Comparison of ENCODE assay signal across 24 cellular contexts in genomic region chr16:64705443-64705842, GRCh38.
DNase-seq lines count a peak whose midpoint lies in the region; FAIRE-seq and TF ChIP-seq lines count a peak whose summit lies in the region.
"Had no signal": no experiment of that assay in that cellular context is flagged by ENCODE, and none has a peak within 500 bp of the region (broad histone marks: within the 10 kb centered on the region; RNA-seq: fewer than 3 reads in every experiment).

No MANE protein-coding gene starts in this region.

- 33 to 40% methylated on average over 2 of the region's 2 CpGs for WGBS in GM23248 (ENCODE audit: low coverage in 1 of 2, low lambda C conversion rate in 2 of 2, missing lambda C conversion rate in 2 of 2), 2 experiments

- FAIRE-seq in astrocyte (lab: Jason Lieb, UNC): no peak
- FAIRE-seq: A204.1 had no signal

- no peak overlapping the region for H3K27ac ChIP-seq in GM23248
- no peak overlapping the region for H3K27ac ChIP-seq in astrocyte (ENCODE audit: low read depth, low read length)
- H3K27ac ChIP-seq: C4-2B, SJSA1 had no signal

- H3K9me2 ChIP-seq in GM23248 (ENCODE audit: insufficient read depth): no peaks in the 10 kb centered on the region

- no peak overlapping the region for H3K4me3 ChIP-seq in AG10803 (ENCODE audit: low read length)
- no peak overlapping the region for H3K4me3 ChIP-seq in GM23248
- no peak overlapping the region for H3K4me3 ChIP-seq in astrocyte (ENCODE audit: insufficient read depth, low read depth, low read length)
- no peak overlapping the region for H3K4me3 ChIP-seq in skeletal muscle cell (ENCODE audit: low read depth, low read length)
- H3K4me3 ChIP-seq: GM23338, MG63, SJSA1 had no signal

- no peak overlapping the region for H3K4me2 ChIP-seq in GM23248 (ENCODE audit: unreplicated experiment)
- no peak overlapping the region for H3K4me2 ChIP-seq in astrocyte (ENCODE audit: low read length)
- H3K4me2 ChIP-seq: GM23338 had no signal

- TF ChIP-seq CTCF in AG10803 (conservative IDR thresholded peaks at IDR 0.05; ENCODE audit: low read length) (no peak), astrocyte (IDR thresholded peaks at IDR 0.05; ENCODE audit: insufficient read depth, low read depth, low read length) (no peak), GM13976 (IDR thresholded peaks at IDR 0.05; ENCODE audit: borderline replicate concordance, control extremely low read depth, extremely low read depth, insufficient read depth, missing control alignments) (no peak)

- CTCF ChIA-PET in activated naive CD4-positive, alpha-beta T cell treated with anti-CD3 and anti-CD28 coated beads, Interleukin-2, amount 10 ng/mL, durations not matched to agents 7 days and 5 days (lab: Charles Lee): no interaction called here

- no peak overlapping the region for H3K27ac Mint-ChIP-seq in astrocyte (ENCODE audit: unreplicated experiment)
- no peak overlapping the region for H3K27ac Mint-ChIP-seq in activated naive CD4-positive, alpha-beta T cell treated with anti-CD3 and anti-CD28 coated beads, Interleukin-2, amount 10 ng/mL, durations not matched to agents 7 days and 5 days
- H3K27ac Mint-ChIP-seq: CD8-positive, alpha-beta T cell; GM23338; H9 had no signal

- H3K9me3 Mint-ChIP-seq in astrocyte (ENCODE audit: unreplicated experiment): peaks cover 3% of the 10 kb centered on the region
- peaks cover 13% of the 10 kb centered on the region for H3K9me3 Mint-ChIP-seq in activated naive CD4-positive, alpha-beta T cell treated with anti-CD3 and anti-CD28 coated beads, Interleukin-2, amount 10 ng/mL, durations not matched to agents 7 days and 5 days
- H3K9me3 Mint-ChIP-seq: GM23338, H9 had no signal

- H3K9me3 ChIP-seq in GM23248 (ENCODE audit: low read depth) (no peaks in the 10 kb centered on the region), astrocyte (ENCODE audit: insufficient read depth, low read depth, low read length) (no peaks in the 10 kb centered on the region)
- H3K9me3 ChIP-seq: Caco-2, MG63, SJSA1 had no signal

- DNase-seq in AG10803 (ENCODE audit: low read depth): peak; percentile 20
- DNase-seq in GM23248: peak; percentile 32
- peak; percentile 75 for DNase-seq in astrocyte (ENCODE audit: low read depth)
- DNase-seq in skeletal muscle cell (ENCODE audit: low read depth): peak; percentile 47
- DNase-seq in activated naive CD4-positive, alpha-beta T cell treated with anti-CD3 and anti-CD28 coated beads, Interleukin-2, amount 10 ng/mL, durations not matched to agents 7 days and 5 days: no peak
- no peak for DNase-seq in GM13976 (ENCODE audit: low spot score)
- DNase-seq in iPS-NIHi11 (ENCODE audit: low spot score): no peak
- DNase-seq in GDM1 (lab: John Stamatoyannopoulos, UW): no peak
- DNase-seq: Caco-2; CD8-positive, alpha-beta T cell; H9; KG1; MG63; NCI-H2029; NCI-H446; NCI-H524 treated with DMSO at 0.1 percent for 48 hours; NCI-H82; NK-92 treated with Interleukin-12 subunit alpha and Interleukin-12 subunit beta, amount 100 ng/mL, for 24 hours; Right ventricle myocardium superior; RPMI8226 had no signal

- no peaks in the 10 kb centered on the region for H3K4me1 Mint-ChIP-seq in astrocyte (ENCODE audit: low read depth, unreplicated experiment)
- no peaks in the 10 kb centered on the region for H3K4me1 Mint-ChIP-seq in activated naive CD4-positive, alpha-beta T cell treated with anti-CD3 and anti-CD28 coated beads, Interleukin-2, amount 10 ng/mL, durations not matched to agents 7 days and 5 days
- H3K4me1 Mint-ChIP-seq: GM23338, H9 had no signal

- peaks cover 8% of the 10 kb centered on the region; the same call in 1 of the 2 replicates for H3K4me1 ChIP-seq in GM23248 (ENCODE audit: insufficient read depth)
- no peaks in the 10 kb centered on the region for H3K4me1 ChIP-seq in astrocyte (ENCODE audit: insufficient read depth, low read length)
- H3K4me1 ChIP-seq: Caco-2, SJSA1 had no signal

- no peak overlapping the region for H3K4me3 Mint-ChIP-seq in astrocyte (ENCODE audit: unreplicated experiment)
- H3K4me3 Mint-ChIP-seq in activated naive CD4-positive, alpha-beta T cell treated with anti-CD3 and anti-CD28 coated beads, Interleukin-2, amount 10 ng/mL, durations not matched to agents 7 days and 5 days: no peak overlapping the region
- H3K4me3 Mint-ChIP-seq: CD8-positive, alpha-beta T cell; GM23338; H9 had no signal

- H3K36me3 Mint-ChIP-seq in astrocyte (ENCODE audit: low read depth, unreplicated experiment): no peaks in the 10 kb centered on the region
- H3K36me3 Mint-ChIP-seq in activated naive CD4-positive, alpha-beta T cell treated with anti-CD3 and anti-CD28 coated beads, Interleukin-2, amount 10 ng/mL, durations not matched to agents 7 days and 5 days: no peaks in the 10 kb centered on the region
- H3K36me3 Mint-ChIP-seq: CD8-positive, alpha-beta T cell had no signal

- in situ Hi-C loops in GM23248 (cut with MboI): no loop called here
- in situ Hi-C loops in GM13976 (cut with MboI; ENCODE audit: low sequenced_read_pairs, unreplicated experiment): no loop called here

- H3F3A ChIP-seq in GM23248 (ENCODE audit: insufficient read depth): no peaks in the 10 kb centered on the region

- H2AFZ ChIP-seq in GM23248 (no peak overlapping the region), astrocyte (ENCODE audit: low read depth, low read length) (no peak overlapping the region)
- H2AFZ ChIP-seq: GM23338 had no signal

- no peaks in the 10 kb centered on the region for H3K27me3 Mint-ChIP-seq in astrocyte (ENCODE audit: low read depth, unreplicated experiment)
- no peaks in the 10 kb centered on the region for H3K27me3 Mint-ChIP-seq in activated naive CD4-positive, alpha-beta T cell treated with anti-CD3 and anti-CD28 coated beads, Interleukin-2, amount 10 ng/mL, durations not matched to agents 7 days and 5 days

- H3K27me3 ChIP-seq in GM23248 (replicated peaks; ENCODE audit: insufficient read depth) (0 out of 2 replicates have a peak, but pooled peaks cover 6% of the 10 kb centered on the region), astrocyte (ENCODE audit: insufficient read depth, low read length) (no peaks in the 10 kb centered on the region)
- H3K27me3 ChIP-seq: MG63, SJSA1 had no signal

- H3K36me3 ChIP-seq in GM23248 (ENCODE audit: low read depth) (no peaks in the 10 kb centered on the region), astrocyte (ENCODE audit: insufficient read depth, low read length) (no peaks in the 10 kb centered on the region)
- H3K36me3 ChIP-seq: MG63, SJSA1 had no signal

- no peaks in the 10 kb centered on the region for H3K79me2 ChIP-seq in GM23248 (ENCODE audit: insufficient read depth)
- no peaks in the 10 kb centered on the region for H3K79me2 ChIP-seq in astrocyte (ENCODE audit: insufficient read depth, low read length)

- H4K20me1 ChIP-seq in GM23248 (ENCODE audit: insufficient read depth): no peaks in the 10 kb centered on the region
- H4K20me1 ChIP-seq in astrocyte (ENCODE audit: insufficient read depth, low read length): no peaks in the 10 kb centered on the region

- H3K9ac ChIP-seq in GM23248 (no peak overlapping the region), astrocyte (ENCODE audit: low read length) (no peak overlapping the region)

Comparison
In these comparisons a context has a peak if more than half of its experiments do, and no peak if none do; other contexts are left out.
1. DNase-seq: peak in AG10803 (single experiment), GM23248 (single experiment), astrocyte (single experiment) and skeletal muscle cell (single experiment); none in activated naive CD4-positive, alpha-beta T cell treated with anti-CD3 and anti-CD28 coated beads, Interleukin-2, amount 10 ng/mL, durations not matched to agents 7 days and 5 days (single experiment), GM13976 (single experiment), iPS-NIHi11 (single experiment) and GDM1 (single experiment).